In the genomic region with DNA sequence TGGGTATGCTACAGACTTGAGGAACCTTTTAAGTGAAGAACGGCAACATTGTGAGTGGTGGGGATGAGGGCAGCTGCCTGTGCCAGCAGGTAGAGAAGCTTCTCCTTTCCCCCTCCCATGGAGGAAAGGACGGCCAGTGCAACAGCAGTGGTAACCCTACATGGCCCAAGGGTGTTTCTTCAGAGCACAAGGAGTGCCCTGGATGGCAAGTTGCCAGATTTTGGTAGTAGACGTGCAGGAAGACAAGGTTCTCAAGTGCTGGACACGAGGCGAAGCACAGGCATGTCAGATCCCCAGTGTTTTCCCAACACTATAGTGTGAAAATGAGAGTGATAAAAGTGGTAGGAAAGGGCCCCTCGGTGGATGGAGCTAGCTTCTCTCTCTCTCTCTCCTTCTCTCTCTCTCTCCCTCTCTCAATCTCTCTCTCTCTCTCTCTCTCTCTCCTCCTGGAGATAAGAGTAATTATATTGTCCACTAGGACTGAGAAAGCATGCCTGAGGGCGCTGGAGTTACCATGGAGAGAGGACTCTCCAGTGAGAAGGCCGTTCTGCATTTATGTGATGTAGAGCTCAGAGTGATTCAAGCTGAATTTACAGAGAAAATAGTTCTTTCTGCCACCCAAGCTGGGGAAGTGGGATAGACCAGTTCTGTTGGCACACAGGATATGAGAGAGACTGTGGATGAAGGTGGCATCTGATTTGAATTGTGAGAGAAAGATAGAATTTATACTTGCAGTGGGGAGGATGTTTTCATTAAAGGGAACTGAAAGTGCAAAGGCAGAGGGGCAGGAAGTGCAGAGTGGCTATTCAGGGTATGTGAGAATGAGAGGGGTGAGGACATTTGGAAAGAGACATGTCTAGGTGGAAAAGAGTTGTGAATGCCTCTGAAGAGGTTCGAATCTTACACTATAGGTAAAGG, we compare ENCODE assay signal across 8 cellular contexts. TPM values are rescaled to one million over a fixed set of nuclear protein-coding genes. Genes with fewer than 3 reads are reported as not detected.
A peak's percentile ranks its signal among the peaks of the same experiment; 100 is the strongest.
DNase-seq lines count a peak whose midpoint lies in the region; ATAC-seq lines count a peak whose summit lies in the region.

No MANE protein-coding gene starts in this region.

- peaks cover 16% of the 10 kb centered on the region for H3K27me3 Mint-ChIP-seq in activated naive CD8-positive, alpha-beta T cell treated with anti-CD3 and anti-CD28 coated beads, Interleukin-2, amount 10 ng/mL, durations not matched to agents 7 days and 5 days
- H3K27me3 Mint-ChIP-seq in activated T-helper 1 cell treated with anti-CD3 and anti-CD28 coated beads, Interleukin-12 subunit alpha, Interleukin-12 subunit beta, Interleukin-2, Interleukin-4 antibody, amounts not matched to agents 30 ng/mL and 10 ng/mL and 1 ng/mL, durations not matched to agents 14 hours and 24 hours and 36 hours (ENCODE audit: insufficient read depth), result peaks cover 16% of the 10 kb centered on the region

- DNase-seq in CD1c-positive myeloid dendritic cell (ENCODE audit: extremely low spot score), result peak; percentile 3
- no peak for DNase-seq in activated naive CD8-positive, alpha-beta T cell treated with anti-CD3 and anti-CD28 coated beads, Interleukin-2, amount 10 ng/mL, durations not matched to agents 7 days and 5 days
- DNase-seq in activated CD4-positive, alpha-beta T cell treated with anti-CD3 and anti-CD28 coated beads for 1 hour, result no peak
- DNase-seq in T-helper 9 cell, result no peak
- DNase-seq in H7, result no peak
- DNase-seq in activated T-helper 1 cell treated with anti-CD3 and anti-CD28 coated beads, Interleukin-12 subunit alpha, Interleukin-12 subunit beta, Interleukin-2, Interleukin-4 antibody, amounts not matched to agents 30 ng/mL and 10 ng/mL and 1 ng/mL, durations not matched to agents 14 hours and 24 hours and 36 hours (ENCODE audit: low spot score), result no peak

- peaks cover 12% of the 10 kb centered on the region for H3K4me1 Mint-ChIP-seq in activated naive CD8-positive, alpha-beta T cell treated with anti-CD3 and anti-CD28 coated beads, Interleukin-2, amount 10 ng/mL, durations not matched to agents 7 days and 5 days
- H3K4me1 Mint-ChIP-seq in activated T-helper 1 cell treated with anti-CD3 and anti-CD28 coated beads, Interleukin-12 subunit alpha, Interleukin-12 subunit beta, Interleukin-2, Interleukin-4 antibody, amounts not matched to agents 30 ng/mL and 10 ng/mL and 1 ng/mL, durations not matched to agents 14 hours and 24 hours and 36 hours (ENCODE audit: low read depth), result peaks cover 7% of the 10 kb centered on the region

- ATAC-seq in GM19438 (IDR thresholded peaks at IDR 0.05; ENCODE audit: low read depth, unreplicated experiment) (peak; percentile 97), HG03196 (IDR thresholded peaks at IDR 0.05; ENCODE audit: unreplicated experiment) (peak; percentile 98)
- peak; percentile 82 for ATAC-seq in activated naive CD8-positive, alpha-beta T cell treated with anti-CD3 and anti-CD28 coated beads, Interleukin-2, amount 10 ng/mL, durations not matched to agents 7 days and 5 days (ENCODE audit: low read depth)

- intact Hi-C loops in activated T-helper 1 cell treated with anti-CD3 and anti-CD28 coated beads, Interleukin-12 subunit alpha, Interleukin-12 subunit beta, Interleukin-2, Interleukin-4 antibody, amounts not matched to agents 30 ng/mL and 10 ng/mL and 1 ng/mL, durations not matched to agents 14 hours and 24 hours and 36 hours (cut with micrococcal nuclease), result no loop called here

- H3K4me3 Mint-ChIP-seq in activated naive CD8-positive, alpha-beta T cell treated with anti-CD3 and anti-CD28 coated beads, Interleukin-2, amount 10 ng/mL, durations not matched to agents 7 days and 5 days, result peak overlapping the region; percentile 12
- no peak overlapping the region for H3K4me3 Mint-ChIP-seq in activated T-helper 1 cell treated with anti-CD3 and anti-CD28 coated beads, Interleukin-12 subunit alpha, Interleukin-12 subunit beta, Interleukin-2, Interleukin-4 antibody, amounts not matched to agents 30 ng/mL and 10 ng/mL and 1 ng/mL, durations not matched to agents 14 hours and 24 hours and 36 hours

- H3K27me3 ChIP-seq in H7 (ENCODE audit: control insufficient read depth, insufficient read depth, low read length), result no peaks in the 10 kb centered on the region

- H3K27ac Mint-ChIP-seq in activated naive CD8-positive, alpha-beta T cell treated with anti-CD3 and anti-CD28 coated beads, Interleukin-2, amount 10 ng/mL, durations not matched to agents 7 days and 5 days, result peak overlapping the region; percentile 17
- no peak overlapping the region for H3K27ac Mint-ChIP-seq in activated T-helper 1 cell treated with anti-CD3 and anti-CD28 coated beads, Interleukin-12 subunit alpha, Interleukin-12 subunit beta, Interleukin-2, Interleukin-4 antibody, amounts not matched to agents 30 ng/mL and 10 ng/mL and 1 ng/mL, durations not matched to agents 14 hours and 24 hours and 36 hours

- no peak overlapping the region for H3K4me3 ChIP-seq in H7 (ENCODE audit: insufficient read depth, low read depth, low read length)

- POLR2A ChIA-PET in activated naive CD8-positive, alpha-beta T cell treated with anti-CD3 and anti-CD28 coated beads, Interleukin-2, amount 10 ng/mL, durations not matched to agents 7 days and 5 days (lab: Charles Lee), result no interaction called here

- H3K36me3 ChIP-seq in H7 (replicated peaks; ENCODE audit: control insufficient read depth, insufficient read depth, low read length), result no peaks in the 10 kb centered on the region

- H3K9me3 Mint-ChIP-seq in activated naive CD8-positive, alpha-beta T cell treated with anti-CD3 and anti-CD28 coated beads, Interleukin-2, amount 10 ng/mL, durations not matched to agents 7 days and 5 days, result no peaks in the 10 kb centered on the region
- no peaks in the 10 kb centered on the region for H3K9me3 Mint-ChIP-seq in activated T-helper 1 cell treated with anti-CD3 and anti-CD28 coated beads, Interleukin-12 subunit alpha, Interleukin-12 subunit beta, Interleukin-2, Interleukin-4 antibody, amounts not matched to agents 30 ng/mL and 10 ng/mL and 1 ng/mL, durations not matched to agents 14 hours and 24 hours and 36 hours

- H3K36me3 Mint-ChIP-seq in activated naive CD8-positive, alpha-beta T cell treated with anti-CD3 and anti-CD28 coated beads, Interleukin-2, amount 10 ng/mL, durations not matched to agents 7 days and 5 days, result no peaks in the 10 kb centered on the region
- H3K36me3 Mint-ChIP-seq in activated T-helper 1 cell treated with anti-CD3 and anti-CD28 coated beads, Interleukin-12 subunit alpha, Interleukin-12 subunit beta, Interleukin-2, Interleukin-4 antibody, amounts not matched to agents 30 ng/mL and 10 ng/mL and 1 ng/mL, durations not matched to agents 14 hours and 24 hours and 36 hours (ENCODE audit: low read depth), result no peaks in the 10 kb centered on the region

RNA-seq across cellular contexts. Expression of a gene that starts 25.6 kb away (rescaled TPM):
- under 1 TPM; 0.34 to 0.55 TPM for total RNA-seq in activated naive CD8-positive, alpha-beta T cell treated with anti-CD3 and anti-CD28 coated beads, Interleukin-2, amount 10 ng/mL, durations not matched to agents 7 days and 5 days
- 0.18 and 0.21 TPM in 2 replicates for total RNA-seq in H7 (2014; rRNA removed; shearing (Covaris generic))
- total RNA-seq in activated T-helper 1 cell treated with anti-CD3 and anti-CD28 coated beads, Interleukin-12 subunit alpha, Interleukin-12 subunit beta, Interleukin-2, Interleukin-4 antibody, amounts not matched to agents 30 ng/mL and 10 ng/mL and 1 ng/mL, durations not matched to agents 14 hours and 24 hours and 36 hours, result 2.3 and 2.5 TPM in 2 replicates
